ENCODE assay signal across 21 cellular contexts in the genomic region with DNA sequence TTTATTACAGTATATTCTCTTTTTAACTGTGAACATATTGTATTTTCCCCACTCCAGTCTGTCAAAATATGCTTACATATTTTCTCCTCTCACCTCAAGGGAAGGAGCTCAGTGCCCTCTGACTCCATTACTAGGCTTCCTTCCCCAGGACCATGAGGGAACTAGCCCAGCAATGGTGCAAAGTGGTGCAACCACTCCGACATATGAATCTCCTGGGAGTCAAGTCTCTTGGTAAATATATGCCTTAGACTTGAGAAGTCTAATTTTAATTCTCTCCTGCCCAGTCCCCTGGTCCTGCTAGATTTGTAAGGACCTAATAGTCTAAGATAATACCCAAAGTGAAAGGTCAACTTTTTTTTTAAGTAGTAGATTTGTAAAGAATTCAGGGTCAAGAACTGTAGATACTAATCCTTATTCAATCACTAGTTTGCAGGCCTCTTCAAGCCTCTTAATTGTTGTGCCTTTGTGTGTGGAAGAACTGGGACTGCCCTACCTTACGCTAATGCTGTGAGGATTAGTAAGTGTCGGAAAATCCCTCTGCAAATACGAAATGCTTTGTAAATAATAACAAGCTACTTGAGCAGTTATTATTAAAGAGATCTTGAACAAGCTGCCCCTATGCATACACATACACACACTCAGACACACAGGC.
"Had no signal": no experiment of that assay in that cellular context is flagged by ENCODE, and none has a peak within 500 bp of the region (broad histone marks: within the 10 kb centered on the region; RNA-seq: fewer than 3 reads in every experiment).

No MANE protein-coding gene starts in this region.

- H3K4me1 ChIP-seq: heart right ventricle, pancreas, sigmoid colon, testis, upper lobe of left lung had no signal

- H3K9me3 ChIP-seq: esophagus squamous epithelium, heart right ventricle, pancreas, sigmoid colon, testis, upper lobe of left lung had no signal

- DNase-seq: activated CD4-positive, alpha-beta memory T cell treated with anti-CD3 and anti-CD28 coated beads, Interleukin-2, amount 10 ng/mL, durations not matched to agents 7 days and 5 days; activated CD4-positive, alpha-beta T cell treated with anti-CD3 and anti-CD28 coated beads for 4 hours; activated CD8-positive, alpha-beta memory T cell treated with anti-CD3 and anti-CD28 coated beads, Interleukin-2, amount 10 ng/mL, durations not matched to agents 7 days and 5 days; activated naive CD8-positive, alpha-beta T cell treated with anti-CD3 and anti-CD28 coated beads for 36 hours; amniotic stem cell; effector memory CD4-positive, alpha-beta T cell; esophagus squamous epithelium; heart right ventricle; immature natural killer cell; kidney glomerular epithelial cell; mesendoderm; naive thymus-derived CD4-positive, alpha-beta T cell; pancreas; sigmoid colon; stimulated activated CD4-positive, alpha-beta T cell treated with anti-CD3 and anti-CD28 coated beads, Interleukin-4, amount 100 ng/mL, for 4 hours; T-helper 2 cell; testis; upper lobe of left lung had no signal

- H3K4me3 ChIP-seq: cardiac muscle cell, esophagus squamous epithelium, heart right ventricle, pancreas, sigmoid colon, testis, upper lobe of left lung had no signal

- ATAC-seq: activated CD8-positive, alpha-beta memory T cell treated with anti-CD3 and anti-CD28 coated beads, Interleukin-2, amount 10 ng/mL, durations not matched to agents 7 days and 5 days; heart right ventricle; naive thymus-derived CD4-positive, alpha-beta T cell; pancreas; stimulated activated memory B cell treated with anti-CD40 and anti-IgM and Interleukin-4, amounts not matched to agents 10 μg/mL and 1 μg/mL and 100 μg/mL, for 72 hours; WTC11 had no signal

- H3K27ac ChIP-seq: cardiac muscle cell, esophagus squamous epithelium, heart right ventricle, pancreas, sigmoid colon, testis, upper lobe of left lung had no signal

- H3K36me3 ChIP-seq: cardiac muscle cell, esophagus squamous epithelium, heart right ventricle, pancreas, sigmoid colon, upper lobe of left lung had no signal

- H3K27me3 ChIP-seq: cardiac muscle cell, heart right ventricle, pancreas, sigmoid colon, testis, upper lobe of left lung had no signal
